In the genomic region with DNA sequence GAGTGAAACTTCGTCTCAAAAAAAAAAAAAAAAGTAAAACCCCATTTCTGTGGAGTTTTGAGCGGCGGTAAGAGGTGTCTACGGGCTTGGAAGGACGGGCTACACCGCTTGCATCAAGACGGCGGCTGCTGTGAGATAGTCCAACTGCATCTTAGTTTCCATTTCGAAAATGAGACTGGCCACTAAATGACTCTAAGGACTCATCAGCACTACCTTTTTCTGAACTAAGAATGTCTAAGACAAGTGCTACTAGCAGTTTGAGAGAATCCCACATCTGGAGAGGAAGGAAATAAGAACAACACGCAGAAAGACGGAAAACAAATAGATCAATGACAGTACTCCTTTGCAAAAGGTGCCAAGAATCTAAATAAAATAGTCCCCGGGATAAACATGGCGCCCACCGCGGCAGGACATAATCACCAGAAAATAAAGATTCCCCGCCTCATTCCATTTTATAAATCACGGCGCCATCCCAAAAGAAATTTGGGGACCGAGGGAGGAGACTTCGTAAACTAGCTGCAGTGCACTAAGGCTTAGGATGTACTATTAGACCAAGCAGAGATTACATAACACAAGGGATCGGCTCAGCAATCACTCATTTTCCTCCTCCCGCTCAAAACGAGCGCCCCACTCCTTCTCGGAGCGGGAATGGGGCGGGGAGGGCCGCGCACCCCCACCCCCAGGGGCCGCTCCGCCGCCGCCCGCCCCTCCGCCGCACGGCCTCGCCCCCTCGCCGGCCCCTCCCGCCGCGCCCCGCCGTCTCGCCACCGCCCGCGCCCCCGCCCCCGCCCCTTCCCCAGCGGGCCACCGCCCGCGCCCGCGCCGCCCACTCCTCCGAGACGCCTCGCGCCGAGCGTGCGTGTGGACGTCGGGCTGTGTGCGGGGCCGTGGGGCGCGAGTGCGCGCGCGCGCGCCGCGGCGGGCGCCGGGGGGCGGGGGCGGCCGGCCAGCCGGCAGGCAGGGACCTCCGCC, we compare ENCODE assay signal across 8 cellular contexts. TPM values are rescaled to one million over a fixed set of nuclear protein-coding genes. Genes with fewer than 3 reads are reported as not detected.
DNase-seq lines count a peak whose midpoint lies in the region.

No MANE protein-coding gene starts in this region.

- H3K27me3 ChIP-seq in effector memory CD4-positive, alpha-beta T cell (replicated peaks; ENCODE audit: control insufficient read depth, insufficient read depth, low read length, poor library complexity, severe bottlenecking): no peaks in the 10 kb centered on the region

- peak overlapping the region; percentile 81 for H3K27ac ChIP-seq in effector memory CD4-positive, alpha-beta T cell (ENCODE audit: insufficient read depth, low read length, poor library complexity, severe bottlenecking)

- H3K9me3 ChIP-seq in effector memory CD4-positive, alpha-beta T cell (ENCODE audit: control insufficient read depth, low read length): no peaks in the 10 kb centered on the region

- peak; percentile 91 for DNase-seq in SIG-M5 treated with dmso at 0.1 percent for 504 hours (lab: John Stamatoyannopoulos, UW; ENCODE audit: unreplicated experiment)
- no peak for DNase-seq in SIG-M5 (lab: John Stamatoyannopoulos, UW)
- DNase-seq in HPDE6-E6E7 (ENCODE audit: extremely low spot score): peak; percentile 70
- peak; percentile 71 for DNase-seq in NCI-H774 (lab: John Stamatoyannopoulos, UW)
- peak; percentile 37 to 43 for DNase-seq in activated CD8-positive, alpha-beta memory T cell treated with anti-CD3 and anti-CD28 coated beads for 4 hours (ENCODE audit: low read depth in 2 of 2)
- peak; percentile 60 to 65 (median 63) for DNase-seq in effector memory CD4-positive, alpha-beta T cell
- peak; percentile 79 to 81 for DNase-seq in lung microvascular endothelial cell (ENCODE audit: low read depth in 2 of 2)
- DNase-seq in stimulated activated CD4-positive, alpha-beta T cell treated with anti-CD3 and anti-CD28 coated beads, TNF-alpha, amount 100 ng/mL, for 24 hours (ENCODE audit: low read depth in 3 of 3): peak in 2 of 3 experiments; percentile 13 to 49

- H3K4me1 ChIP-seq in effector memory CD4-positive, alpha-beta T cell (ENCODE audit: control insufficient read depth, insufficient read depth, low read length, poor library complexity, severe bottlenecking): peaks cover 6% of the 10 kb centered on the region

- peak overlapping the region; percentile 69 for H3K4me3 ChIP-seq in effector memory CD4-positive, alpha-beta T cell (ENCODE audit: insufficient read depth, low read depth, low read length, poor library complexity, severe bottlenecking)

- H3K36me3 ChIP-seq in effector memory CD4-positive, alpha-beta T cell (ENCODE audit: control insufficient read depth, insufficient read depth, low read length): no peaks in the 10 kb centered on the region

RNA-seq across cellular contexts. Expression of a gene that starts 1.1 kb away (rescaled TPM):
- 7.6 and 13.9 TPM in 2 replicates for total RNA-seq in lung microvascular endothelial cell

RNA-seq across cellular contexts. Expression of a gene that starts 53.0 kb away (rescaled TPM):
- total RNA-seq in lung microvascular endothelial cell: under 0.01 and 0.40 TPM in 2 replicates

RNA-seq across cellular contexts. Expression of a gene that starts 58.8 kb away (rescaled TPM):
- 360 and 367 TPM in 2 replicates for total RNA-seq in lung microvascular endothelial cell
